In the genomic region with DNA sequence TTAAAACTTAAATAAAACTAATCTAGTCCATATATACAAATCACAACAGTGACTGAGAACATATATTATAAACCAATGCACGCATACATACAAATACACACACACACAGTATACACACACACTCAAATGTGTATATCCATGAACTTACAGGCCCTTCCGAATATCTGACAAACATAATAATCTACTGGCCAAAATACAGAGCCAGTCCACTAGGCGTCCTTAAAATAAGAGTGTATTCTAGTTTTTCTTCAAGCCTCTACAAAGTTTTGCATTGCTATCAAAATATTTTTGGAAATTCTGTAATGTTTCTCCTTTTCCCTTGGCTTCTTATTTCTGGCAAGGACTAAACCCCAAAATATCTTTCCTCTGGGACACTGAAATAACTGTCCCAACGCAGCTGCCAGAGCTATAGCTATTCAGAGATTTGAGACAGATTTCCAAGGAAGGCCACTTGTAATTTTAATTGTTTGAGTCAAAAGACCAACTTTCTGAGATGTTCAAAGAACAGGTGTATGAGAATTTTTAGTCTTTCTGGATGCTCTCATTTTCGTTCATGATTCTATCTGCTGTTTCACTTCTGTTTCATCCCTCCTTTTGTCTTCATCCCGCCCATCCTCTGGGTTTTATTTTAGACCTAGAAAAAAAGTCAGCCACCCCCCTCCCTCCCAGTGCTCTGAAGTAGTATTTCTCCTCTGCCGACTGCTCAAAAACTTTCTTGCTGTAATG, we compare ENCODE assay signal across 20 cellular contexts. TPM values are rescaled to one million over a fixed set of nuclear protein-coding genes. Genes with fewer than 3 reads are reported as not detected.
DNase-seq lines count a peak whose midpoint lies in the region; ATAC-seq and TF ChIP-seq lines count a peak whose summit lies in the region.
"Had no signal": no experiment of that assay in that cellular context is flagged by ENCODE, and none has a peak within 500 bp of the region (broad histone marks: within the 10 kb centered on the region; RNA-seq: fewer than 3 reads in every experiment).

No MANE protein-coding gene starts in this region.

- H2BK15ac ChIP-seq in mesenchymal stem cell (ENCODE audit: low read depth, poor library complexity, severe bottlenecking) = no peak overlapping the region

- H2AFZ ChIP-seq in mesenchymal stem cell (ENCODE audit: low read depth, low read length) = no peak overlapping the region

- peaks cover 0 to 93% (median 52%) of the 10 kb centered on the region in 12 donors for H3K4me1 ChIP-seq in heart left ventricle
- no peaks in the 10 kb centered on the region for H3K4me1 ChIP-seq in mesenchymal stem cell (ENCODE audit: control insufficient read depth, insufficient read depth, low read depth, low read length)
- H3K4me1 ChIP-seq in aorta (ENCODE audit: control insufficient read depth in 1 of 2, insufficient read depth in 2 of 2, low read length in 2 of 2) = peaks cover 4 to 20% of the 10 kb centered on the region in 2 donors
- H3K4me1 ChIP-seq: HAP-1 had no signal

- no peak overlapping the region for H2BK12ac ChIP-seq in mesenchymal stem cell (ENCODE audit: low read length in 2 of 2)

- no peak overlapping the region for H3K4ac ChIP-seq in mesenchymal stem cell (ENCODE audit: low read depth in 1 of 2, low read length in 2 of 2)

- no peak overlapping the region for H4K8ac ChIP-seq in mesenchymal stem cell (ENCODE audit: low read length)

- H3K9me3 ChIP-seq in heart left ventricle = no peaks in the 10 kb centered on the region
- H3K9me3 ChIP-seq in mesenchymal stem cell (ENCODE audit: control insufficient read depth, low read length) = no peaks in the 10 kb centered on the region
- no peaks in the 10 kb centered on the region for H3K9me3 ChIP-seq in aorta (ENCODE audit: control insufficient read depth, low read length)
- H3K9me3 ChIP-seq: HAP-1, SJCRH30 had no signal

- H3K27me3 ChIP-seq in heart left ventricle (no peaks in the 10 kb centered on the region), mesenchymal stem cell (ENCODE audit: control insufficient read depth in 1 of 2, insufficient read depth in 1 of 2, low read length in 2 of 2) (peaks cover 0 to 1% of the 10 kb centered on the region in 2 experiments), aorta (ENCODE audit: control insufficient read depth in 1 of 2, insufficient read depth in 2 of 2, low read length in 1 of 2) (no peaks in the 10 kb centered on the region)
- H3K27me3 ChIP-seq: SJCRH30 had no signal

- H2AK5ac ChIP-seq in mesenchymal stem cell (ENCODE audit: low read length, severe bottlenecking) = no peak overlapping the region

- 35 to 64% (median 47%) methylated on average over 7 of the region's 7 CpGs for WGBS in heart left ventricle, 4 donors
- WGBS in mesenchymal stem cell = 85% methylated on average over 6 of the region's 7 CpGs
- 2 to 5% methylated on average over 7 of the region's 7 CpGs for WGBS in aorta, 2 donors

- no peak overlapping the region for H2BK5ac ChIP-seq in mesenchymal stem cell (ENCODE audit: low read depth, low read length, poor library complexity, severe bottlenecking)

- peak in 1 of 5 donors; percentile 23 for DNase-seq in heart left ventricle
- no peak for DNase-seq in Right ventricle myocardium inferior (ENCODE audit: missing footprints)
- peak; percentile 18 for DNase-seq in RPMI8226
- DNase-seq in mesenchymal stem cell = no peak
- DNase-seq in aorta = no peak
- no peak for DNase-seq in NCI-H345 (lab: John Stamatoyannopoulos, UW)
- DNase-seq: activated CD4-positive, alpha-beta T cell treated with anti-CD3 and anti-CD28 coated beads, Interleukin-2, amount 50 U/mL, for 1 hour; activated T-cell treated with anti-CD3 and anti-CD28 coated beads, Interleukin-2, amount 50 U/mL, for 24 hours; amygdala; CD4-positive, alpha-beta memory T cell; EL; natural killer cell; NCI-H2107; retina; SJCRH30; stimulated activated CD4-positive, alpha-beta T cell treated with anti-CD3 and anti-CD28 coated beads, Interleukin-2, amount 100 ng/mL, for 48 hours; T-helper 9 cell had no signal

- TF ChIP-seq POLR2A in heart left ventricle (IDR thresholded peaks at IDR 0.05) = no peak
- TF ChIP-seq POLR2A in GM18505 (IDR thresholded peaks at IDR 0.05; ENCODE audit: borderline replicate concordance, extremely low read depth, insufficient read depth, insufficient read length) = no peak

- TF ChIP-seq CTCF in heart left ventricle (IDR thresholded peaks at IDR 0.05) = peak in 6 of 12 donors; percentile 20 to 45 (median 30)

- H3K14ac ChIP-seq in mesenchymal stem cell (ENCODE audit: low read length in 2 of 2) = no peak overlapping the region

- no peak overlapping the region for H3K4me3 ChIP-seq in heart left ventricle
- H3K4me3 ChIP-seq in mesenchymal stem cell (ENCODE audit: insufficient read depth in 1 of 2, low read depth in 1 of 2, low read length in 2 of 2) = peak overlapping the region in 1 of 2 experiments; percentile 42
- H3K4me3 ChIP-seq in aorta (ENCODE audit: low read length in 2 of 2) = no peak overlapping the region
- H3K4me3 ChIP-seq: HAP-1, SJCRH30 had no signal

- H3K27ac ChIP-seq in heart left ventricle (peak overlapping the region; percentile 28 to 85 (median 68)), mesenchymal stem cell (ENCODE audit: low read length, poor library complexity, severe bottlenecking) (no peak overlapping the region), aorta (ENCODE audit: low read depth in 1 of 2, low read length in 2 of 2) (peak overlapping the region; percentile 86 to 97)
- H3K27ac ChIP-seq: SJCRH30 had no signal

- no peak overlapping the region for H3K4me2 ChIP-seq in mesenchymal stem cell (ENCODE audit: low read length, poor library complexity, severe bottlenecking)

- no peak overlapping the region for H4K91ac ChIP-seq in mesenchymal stem cell (ENCODE audit: low read length)

- H3K9ac ChIP-seq in mesenchymal stem cell (ENCODE audit: low read length) = peak overlapping the region; percentile 67

- H3K36me3 ChIP-seq in heart left ventricle (no peaks in the 10 kb centered on the region), mesenchymal stem cell (ENCODE audit: control insufficient read depth in 1 of 2, insufficient read depth in 2 of 2, low read depth in 1 of 2, low read length in 2 of 2) (no peaks in the 10 kb centered on the region), aorta (ENCODE audit: control insufficient read depth in 1 of 2, insufficient read depth in 2 of 2, low read length in 1 of 2) (no peaks in the 10 kb centered on the region)
- H3K36me3 ChIP-seq: HAP-1, SJCRH30 had no signal

- H3K79me1 ChIP-seq in mesenchymal stem cell (replicated peaks; ENCODE audit: low read length, poor library complexity, severe bottlenecking) = no peaks in the 10 kb centered on the region

- no peak overlapping the region for H3K18ac ChIP-seq in mesenchymal stem cell (ENCODE audit: low read depth in 1 of 2, low read length in 2 of 2)

- intact Hi-C loops in heart left ventricle (cut with DNase I) (loop anchor here in 2 of 10 donors (2.0 to 5.0 kb wide), 2 partner anchors 48 to 49 kb away; no protein-coding TSS in a partner anchor), Right ventricle myocardium inferior (cut with DNase I) (loop anchor here (5.0 kb wide), 1 partner anchor 38 kb away; no protein-coding TSS in a partner anchor), aorta (cut with DNase I) (loop anchor here (1.0 to 5.0 kb wide), 2 partner anchors 24 to 53 kb away; partner anchors contain the start of gene SP3 (in 1 of the 2))

- H3K23ac ChIP-seq in mesenchymal stem cell (ENCODE audit: low read length in 2 of 2) = no peak overlapping the region

- no peak overlapping the region for H2BK120ac ChIP-seq in mesenchymal stem cell (ENCODE audit: low read depth, low read length)

- ATAC-seq in heart left ventricle (peak in 2 of 4 donors; percentile 7 to 22), Right ventricle myocardium inferior (no peak), aorta (ENCODE audit: low FRiP score) (peak; percentile 42), GM18505 (IDR thresholded peaks at IDR 0.05; ENCODE audit: unreplicated experiment) (no peak), HG03342 (IDR thresholded peaks at IDR 0.05; ENCODE audit: unreplicated experiment) (no peak)
- ATAC-seq: natural killer cell had no signal

RNA-seq across cellular contexts. Expression of gene SP3, which starts 24.1 kb away (rescaled TPM):
- total RNA-seq in heart left ventricle (10 to 100 TPM; 32.2 to 61.5 (median 42.0) TPM), Right ventricle myocardium inferior (41.2 TPM), aorta (10 to 100 TPM; 79.1 to 97.6 TPM)
- polyA plus RNA-seq in heart left ventricle (10 to 100 TPM in 1 of 2 donors, 1 to 10 TPM in 1; 6.9 to 20.2 TPM), aorta (10 to 100 TPM; 16.2 to 25.4 TPM)
- polyA plus RNA-seq in mesenchymal stem cell (2013, experiment 1 of 2) = 25.1 TPM
- polyA plus RNA-seq in mesenchymal stem cell (2013, experiment 2 of 2) = 24.7 TPM
